Comparison of ENCODE assay signal across 9 cellular contexts in the genomic region with DNA sequence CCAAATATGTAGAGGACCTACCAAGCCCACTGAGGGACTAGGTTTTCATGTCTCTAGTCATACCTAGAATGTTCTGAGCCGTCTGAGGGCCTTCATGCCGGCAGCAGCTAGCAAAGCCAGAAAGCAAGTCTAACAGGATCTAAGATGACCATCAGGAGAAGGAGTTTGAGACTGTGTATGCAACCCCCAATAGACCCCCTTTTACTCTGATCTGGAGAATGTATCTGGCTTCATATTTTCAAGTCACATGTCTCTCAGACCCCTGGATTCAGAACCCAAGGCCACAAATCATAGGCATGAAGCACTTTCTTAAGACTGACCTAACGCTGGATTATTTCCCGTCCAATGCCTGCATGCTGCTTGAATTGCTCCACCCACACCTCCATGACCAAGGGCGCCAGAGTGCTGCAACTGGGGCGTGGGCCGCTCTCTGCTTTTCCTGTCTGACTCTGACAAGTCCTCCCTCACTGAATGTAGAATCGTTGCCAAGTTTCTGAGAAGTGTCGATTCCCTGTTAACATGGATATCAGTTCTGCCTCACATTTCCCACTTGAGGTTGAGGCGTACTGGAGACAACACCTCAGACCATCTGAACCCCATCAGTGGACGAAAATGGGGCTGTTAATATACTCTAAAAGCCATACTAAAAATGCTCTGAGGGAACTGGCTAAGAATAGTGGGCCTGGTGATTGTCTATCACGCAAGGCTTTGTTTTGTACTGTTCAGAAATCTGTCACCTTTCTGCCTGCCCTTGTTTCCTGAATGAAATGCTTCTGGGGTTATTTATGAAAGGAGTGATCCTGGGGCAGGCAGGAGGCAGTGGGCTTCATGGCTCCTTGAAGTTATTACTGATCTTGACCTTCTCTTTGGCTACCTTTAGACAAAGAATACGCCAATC. TPM values are rescaled to one million over a fixed set of nuclear protein-coding genes. Genes with fewer than 3 reads are reported as not detected.
A peak's percentile ranks its signal among the peaks of the same experiment; 100 is the strongest.
DNase-seq lines count a peak whose midpoint lies in the region; ATAC-seq, FAIRE-seq and TF ChIP-seq lines count a peak whose summit lies in the region.
"Had no signal": no experiment of that assay in that cellular context is flagged by ENCODE, and none has a peak within 500 bp of the region (broad histone marks: within the 10 kb centered on the region; RNA-seq: fewer than 3 reads in every experiment).

No MANE protein-coding gene starts in this region.

- no peaks in the 10 kb centered on the region for H4K20me1 ChIP-seq in K562 (replicated peaks; ENCODE audit: control insufficient read depth, insufficient read depth, low read length)

- no peak for TF ChIP-seq CTCF in RWPE2 (IDR thresholded peaks at IDR 0.05; ENCODE audit: poor library complexity, severe bottlenecking)
- TF ChIP-seq CTCF in K562 (IDR thresholded peaks at IDR 0.05 in 2 of 3, conservative IDR thresholded peaks at IDR 0.05 in 1 of 3; ENCODE audit: insufficient read depth in 2 of 3, low read depth in 1 of 3, low read length in 3 of 3), result no peak
- TF ChIP-seq CTCF in natural killer cell (IDR thresholded peaks at IDR 0.05), result no peak

- peak; percentile 63; the same call in 1 of the 2 replicates for TF ChIP-seq EP300 in K562 (IDR thresholded peaks at IDR 0.05; ENCODE audit: low read length)

- BruUV-seq in K562 (replicated peaks; lab: Mats Ljungman, UMichigan), result no TSS peak

- peak overlapping the region; percentile 69 for H2AFZ ChIP-seq in K562 (ENCODE audit: low read depth, low read length)

- peak; percentile 96 for FAIRE-seq in K562 (lab: Jason Lieb, UNC)
- FAIRE-seq: endometrium had no signal

- no peak overlapping the region for H3K4me3 Mint-ChIP-seq in natural killer cell

- in situ Hi-C loops in K562 (cut with MboI), result loop anchor here (5.0 kb wide), 1 partner anchor 103 kb away; no protein-coding TSS in a partner anchor

- peak; percentile 78 for DNase-seq in RWPE2 (ENCODE audit: low spot score)
- peak; percentile 61 to 93 (median 70) for DNase-seq in K562 (ENCODE audit: extremely low read depth in 1 of 4, low spot score in 3 of 4)
- DNase-seq in natural killer cell, result no peak
- DNase-seq in epidermal melanocyte (ENCODE audit: insufficient read length, low spot score), result no peak

- peak overlapping the region; percentile 60 for H3K4me2 ChIP-seq in K562 (ENCODE audit: insufficient read depth, low read length)

- TF ChIP-seq RAD21 in K562 (CRISPR knock-in tag; conservative IDR thresholded peaks at IDR 0.05 in 1 of 2, IDR thresholded peaks at IDR 0.05 in 1 of 2), result peak in 1 of 2 experiments; percentile 12; a peak in 1 of 4 replicates

- H3K9me1 ChIP-seq in K562 (ENCODE audit: control insufficient read depth, insufficient read depth, low read length), result no peaks in the 10 kb centered on the region

- H3K27ac Mint-ChIP-seq in natural killer cell, result peak overlapping the region; percentile 16 to 25

- H3K27me3 ChIP-seq in RWPE2 (ENCODE audit: insufficient read depth, poor library complexity, severe bottlenecking) (no peaks in the 10 kb centered on the region), K562 (ENCODE audit: control insufficient read depth in 2 of 2, insufficient read depth in 2 of 2, low read length in 2 of 2) (no peaks in the 10 kb centered on the region)

- peaks cover 12% of the 10 kb centered on the region for H3K36me3 Mint-ChIP-seq in natural killer cell

- H3K79me2 ChIP-seq in K562 (ENCODE audit: control insufficient read depth, insufficient read depth, low read length), result no peaks in the 10 kb centered on the region

- CTCF ChIA-PET in K562 (lab: Yijun Ruan, JAX; ENCODE audit: low intra/inter-chr PET ratio), result no interaction called here

- ATAC-seq in GM19438 (IDR thresholded peaks at IDR 0.05; ENCODE audit: low read depth, unreplicated experiment) (peak; percentile 10), RWPE2 (ENCODE audit: low read depth) (no peak), K562 (peak; percentile 98), natural killer cell (peak in 1 of 3 donors; percentile 67), GM18520 (IDR thresholded peaks at IDR 0.05; ENCODE audit: unreplicated experiment) (no peak), GM19395 (IDR thresholded peaks at IDR 0.05; ENCODE audit: unreplicated experiment) (no peak), GM18519 (IDR thresholded peaks at IDR 0.05; ENCODE audit: low FRiP score, unreplicated experiment) (no peak)

- POLR2A ChIA-PET in K562 (lab: Yijun Ruan, JAX), result no interaction called here

- H3K9me3 ChIP-seq in RWPE2 (ENCODE audit: severe bottlenecking), result no peaks in the 10 kb centered on the region
- no peaks in the 10 kb centered on the region for H3K9me3 ChIP-seq in K562 (replicated peaks; ENCODE audit: control insufficient read depth, insufficient read depth, low read depth, low read length)

- no peaks in the 10 kb centered on the region for H3K9me3 Mint-ChIP-seq in natural killer cell

- peak overlapping the region; percentile 3 to 41; a peak in 2 of 4 replicates for H3K9ac ChIP-seq in K562 (ENCODE audit: insufficient read depth in 1 of 2, low read depth in 2 of 2, low read length in 2 of 2)

- H3K27ac ChIP-seq in RWPE2 (ENCODE audit: poor library complexity, severe bottlenecking) (no peak overlapping the region), K562 (ENCODE audit: extremely low read depth, low read depth, low read length) (peak overlapping the region; percentile 78)

- H3K36me3 ChIP-seq in RWPE2 (ENCODE audit: low read depth) (peaks cover 35% of the 10 kb centered on the region), K562 (ENCODE audit: control insufficient read depth, insufficient read depth, low read length) (peaks cover 21% of the 10 kb centered on the region; the same call in 2 of the 3 replicates)

- intact Hi-C loops in K562 (cut with micrococcal nuclease) (loop anchor here (10.0 kb wide), 1 partner anchor 321 kb away; no protein-coding TSS in a partner anchor), natural killer cell (cut with micrococcal nuclease) (no loop called here)

- no peak for TF ChIP-seq POLR2A in K562 (conservative IDR thresholded peaks at IDR 0.05)

- H3K4me3 ChIP-seq in RWPE2 (ENCODE audit: severe bottlenecking) (no peak overlapping the region), K562 (no peak overlapping the region)

- H3K4me1 ChIP-seq in RWPE2 (ENCODE audit: insufficient read depth, poor library complexity, severe bottlenecking) (peaks cover 8% of the 10 kb centered on the region), K562 (replicated peaks in 1 of 2; ENCODE audit: control insufficient read depth in 2 of 2, insufficient read depth in 2 of 2, low read length in 2 of 2) (peaks cover 3 to 33% of the 10 kb centered on the region in 2 experiments)

- H3K27me3 Mint-ChIP-seq in natural killer cell (ENCODE audit: low read depth in 2 of 2), result no peaks in the 10 kb centered on the region

- peaks cover 0 to 6% of the 10 kb centered on the region in 2 donors for H3K4me1 Mint-ChIP-seq in natural killer cell

- 7% methylated on average over 13 of the region's 13 CpGs for WGBS in K562 (ENCODE audit: insufficient coverage, low coverage, missing lambda C conversion rate)

TF ChIP-seq in K562, 482 proteins besides CTCF, POLR2A, EP300 and RAD21 (continues in another document):
- no peak for TF ChIP-seq ZNF263 (CRISPR knock-in tag; IDR thresholded peaks at IDR 0.05; ENCODE audit: borderline replicate concordance)
- no peak for TF ChIP-seq ZNF274 (IDR thresholded peaks at IDR 0.05; ENCODE audit: borderline replicate concordance, low read depth, low read length)
- TF ChIP-seq NFXL1 (CRISPR knock-in tag; IDR thresholded peaks at IDR 0.05), result no peak
- TF ChIP-seq YY1 (IDR thresholded peaks at IDR 0.05; ENCODE audit: borderline replicate concordance in 1 of 3, control insufficient read depth in 1 of 3, extremely low read depth in 1 of 3, insufficient read depth in 3 of 3, insufficient read length in 1 of 3, insufficient replicate concordance in 2 of 3, low read depth in 1 of 3, low read length in 2 of 3), result peak in 1 of 3 experiments; percentile 68

RNA-seq across cellular contexts. Expression of a gene that starts 23.9 kb away (rescaled TPM):
- total RNA-seq in K562 (2011; cell fraction: chromatin; rRNA removed; ENCODE audit: low replicate concordance), result 293 and 377 TPM in 2 replicates
- total RNA-seq in K562 (2011; cell fraction: nucleolus; rRNA removed), result 176 and 183 TPM in 2 replicates
- total RNA-seq in K562 (2011; cell fraction: nucleoplasm; rRNA removed), result 261 and 321 TPM in 2 replicates
- total RNA-seq in K562 (2014; rRNA removed), result 20.5 and 25.7 TPM in 2 replicates
- total RNA-seq in K562 (2014; rRNA removed; fragmentation: Illumina TruSeq; extraction: Trizol), result 32.3 and 36.0 TPM in 2 replicates
- total RNA-seq in K562 (2015; rRNA removed; fragmentation: Illumina TruSeq; extraction: Trizol), result 25.7 and 27.7 TPM in 2 replicates
- 63.5 and 65.3 TPM in 2 replicates for total RNA-seq in K562 (2021)
- 48.7 and 56.4 TPM in 2 replicates for polyA plus RNA-seq in K562 (2011; rRNA removed)
- 23.8 and 39.3 TPM in 2 replicates for polyA plus RNA-seq in K562 (2011; cell fraction: cytosol; rRNA removed)
- polyA plus RNA-seq in K562 (2011; cell fraction: nucleus; rRNA removed), result 222 and 235 TPM in 2 replicates
- 39.0 and 51.7 TPM in 2 replicates for polyA plus RNA-seq in K562 (2012)
- polyA plus RNA-seq in K562 (2014; fragmentation: Illumina TruSeq; extraction: Trizol), result 45.1 and 48.7 TPM in 2 replicates
- polyA plus RNA-seq in K562 (2014; fragmentation: Nextera tagmentation; extraction: Ambion mirVana), result 1 to 10 TPM; 6.5 to 8.4 TPM
- 38.6 and 44.3 TPM in 2 replicates for polyA plus RNA-seq in K562 (2014; rRNA removed)
- polyA minus RNA-seq in K562 (2011; rRNA and poly(A)+ RNA removed), result 65.7 and 67.5 TPM in 2 replicates
- polyA minus RNA-seq in K562 (2011; cell fraction: cytosol; rRNA and poly(A)+ RNA removed), result 23.8 and 28.4 TPM in 2 replicates
- 55.1 and 86.6 TPM in 2 replicates for polyA minus RNA-seq in K562 (2011; cell fraction: nucleus; rRNA and poly(A)+ RNA removed)
- total RNA-seq in natural killer cell, result 100 to 1,000 TPM; 106 to 125 (median 108) TPM

RNA-seq across cellular contexts. Expression of a gene that starts 56.8 kb away (rescaled TPM):
- total RNA-seq in K562 (2011; cell fraction: chromatin; rRNA removed; ENCODE audit: low replicate concordance), result 9.0 and 15.2 TPM in 2 replicates
- 5.3 and 5.7 TPM in 2 replicates for total RNA-seq in K562 (2011; cell fraction: nucleolus; rRNA removed)
- total RNA-seq in K562 (2011; cell fraction: nucleoplasm; rRNA removed), result 7.2 and 7.9 TPM in 2 replicates
- total RNA-seq in K562 (2014; rRNA removed) (6.3 and 7.8 TPM in 2 replicates), K562 (2014; rRNA removed; fragmentation: Illumina TruSeq; extraction: Trizol) (9.6 and 11.5 TPM in 2 replicates), K562 (2015; rRNA removed; fragmentation: Illumina TruSeq; extraction: Trizol) (8.4 and 8.6 TPM in 2 replicates), K562 (2021) (9.1 and 9.8 TPM in 2 replicates), natural killer cell (10 to 100 TPM; 10.2 to 14.3 (median 13.2) TPM)
- polyA plus RNA-seq in K562 (2011; rRNA removed) (6.8 and 12.3 TPM in 2 replicates), K562 (2014; fragmentation: Illumina TruSeq; extraction: Trizol) (11.5 and 11.7 TPM in 2 replicates), K562 (2014; fragmentation: Nextera tagmentation; extraction: Ambion mirVana) (1 to 10 TPM; 2.9 to 3.6 TPM), K562 (2014; rRNA removed) (7.2 and 7.7 TPM in 2 replicates)
- polyA plus RNA-seq in K562 (2011; cell fraction: cytosol; rRNA removed), result 6.0 and 7.9 TPM in 2 replicates
- polyA plus RNA-seq in K562 (2011; cell fraction: nucleus; rRNA removed), result 3.2 and 4.4 TPM in 2 replicates
- polyA plus RNA-seq in K562 (2012), result 8.6 and 10.3 TPM in 2 replicates
- polyA minus RNA-seq in K562 (2011; rRNA and poly(A)+ RNA removed), result 12.5 and 18.6 TPM in 2 replicates
- polyA minus RNA-seq in K562 (2011; cell fraction: cytosol; rRNA and poly(A)+ RNA removed), result 5.3 and 7.4 TPM in 2 replicates
- polyA minus RNA-seq in K562 (2011; cell fraction: nucleus; rRNA and poly(A)+ RNA removed), result 2.0 and 3.4 TPM in 2 replicates

Comparison
In these comparisons a context has a peak if more than half of its experiments do, and no peak if none do; other contexts are left out.
1. ATAC-seq: peak in GM19438 (single experiment) and K562 (single experiment); none in RWPE2 (single experiment), GM18520 (single experiment), GM19395 (single experiment) and GM18519 (single experiment).
2. DNase-seq: peak in RWPE2 (single experiment) and K562 (4 of 4); none in natural killer cell (single experiment) and epidermal melanocyte (single experiment).